ENCODE assay signal across 17 cellular contexts in genomic region chr13:47955836-47956235, GRCh38.
"Had no signal": no experiment of that assay in that cellular context is flagged by ENCODE, and none has a peak within 500 bp of the region (broad histone marks: within the 10 kb centered on the region; RNA-seq: fewer than 3 reads in every experiment).

No MANE protein-coding gene starts in this region.

- DNase-seq: activated B cell treated with CpG ODN at 0.5 μM for 24 hours; activated CD4-positive, alpha-beta T cell treated with anti-CD3 and anti-CD28 coated beads, Interleukin-2, amount 10 ng/mL, durations not matched to agents 24 days and 14 days; activated CD8-positive, alpha-beta memory T cell treated with anti-CD3 and anti-CD28 coated beads for 24 hours; activated naive CD4-positive, alpha-beta T cell treated with anti-CD3 and anti-CD28 coated beads for 36 hours; effector CD4-positive, alpha-beta T cell; foreskin melanocyte; head of caudate nucleus; left cardiac atrium; naive B cell; retina; stimulated activated CD4-positive, alpha-beta T cell treated with anti-CD3 and anti-CD28 coated beads, Interleukin-15, amount 100 ng/mL, for 24 hours; stimulated activated CD4-positive, alpha-beta T cell treated with anti-CD3 and anti-CD28 coated beads, Interleukin-4, amount 100 ng/mL, for 24 hours had no signal

- H3K27me3 ChIP-seq: cardiac muscle cell, tibial nerve, vagina had no signal

- H3K4me1 ChIP-seq: tibial nerve, vagina had no signal

- H3K4me3 ChIP-seq: cardiac muscle cell, coronary artery, lung, tibial nerve, vagina had no signal

- ATAC-seq: left cardiac atrium had no signal

- H3K27ac ChIP-seq: cardiac muscle cell, coronary artery, tibial nerve, vagina had no signal

- H3K9me3 ChIP-seq: vagina had no signal
